8 cellular contexts compared by ENCODE assay signal in genomic region chr13:91017031-91017668, GRCh38.
DNase-seq lines count a peak whose midpoint lies in the region; ATAC-seq, FAIRE-seq and TF ChIP-seq lines count a peak whose summit lies in the region.

No MANE protein-coding gene starts in this region.

- peak; percentile 99 for ATAC-seq in GM21515 (IDR thresholded peaks at IDR 0.05; ENCODE audit: unreplicated experiment)
- peak; percentile 52 for ATAC-seq in HG03575 (IDR thresholded peaks at IDR 0.05; ENCODE audit: extremely low read depth, insufficient number of reproducible peaks, low FRiP score, unreplicated experiment)
- no peak for ATAC-seq in effector memory CD8-positive, alpha-beta T cell (replicated peaks)

- DNase-seq in activated naive CD4-positive, alpha-beta T cell treated with anti-CD3 and anti-CD28 coated beads, Interleukin-2, amount 10 ng/mL, durations not matched to agents 7 days and 5 days: peak; percentile 31
- DNase-seq in activated naive CD4-positive, alpha-beta T cell treated with Interleukin-2 at 50 U/mL for 16 hours: no peak
- peak; percentile 82 for DNase-seq in NOMO-1 treated with dmso at 0.1 percent for 144 hours (lab: John Stamatoyannopoulos, UW; ENCODE audit: unreplicated experiment)
- peak; percentile 34 for DNase-seq in bronchial epithelial cell (ENCODE audit: low read depth)
- DNase-seq in lung microvascular endothelial cell (ENCODE audit: low read depth in 2 of 2): peak; percentile 26 to 47
- DNase-seq in effector memory CD8-positive, alpha-beta T cell: no peak

- TF ChIP-seq CTCF in bronchial epithelial cell (IDR thresholded peaks at IDR 0.05; ENCODE audit: insufficient read depth, low read length, severe bottlenecking): peak; percentile 70

- H3K4me3 Mint-ChIP-seq in activated naive CD4-positive, alpha-beta T cell treated with anti-CD3 and anti-CD28 coated beads, Interleukin-2, amount 10 ng/mL, durations not matched to agents 7 days and 5 days: no peak overlapping the region
- H3K4me3 Mint-ChIP-seq in effector memory CD8-positive, alpha-beta T cell: no peak overlapping the region

- no peaks in the 10 kb centered on the region for H3K36me3 ChIP-seq in bronchial epithelial cell (ENCODE audit: control insufficient read depth, insufficient read depth, low read length)

- H3K9me3 Mint-ChIP-seq in activated naive CD4-positive, alpha-beta T cell treated with anti-CD3 and anti-CD28 coated beads, Interleukin-2, amount 10 ng/mL, durations not matched to agents 7 days and 5 days: no peaks in the 10 kb centered on the region
- H3K9me3 Mint-ChIP-seq in effector memory CD8-positive, alpha-beta T cell: no peaks in the 10 kb centered on the region

- no peaks in the 10 kb centered on the region for H3K27me3 Mint-ChIP-seq in activated naive CD4-positive, alpha-beta T cell treated with anti-CD3 and anti-CD28 coated beads, Interleukin-2, amount 10 ng/mL, durations not matched to agents 7 days and 5 days
- no peaks in the 10 kb centered on the region for H3K27me3 Mint-ChIP-seq in effector memory CD8-positive, alpha-beta T cell

- H3K4me1 Mint-ChIP-seq in activated naive CD4-positive, alpha-beta T cell treated with anti-CD3 and anti-CD28 coated beads, Interleukin-2, amount 10 ng/mL, durations not matched to agents 7 days and 5 days: no peaks in the 10 kb centered on the region
- no peaks in the 10 kb centered on the region for H3K4me1 Mint-ChIP-seq in effector memory CD8-positive, alpha-beta T cell (ENCODE audit: low read depth in 2 of 2)

- no peaks in the 10 kb centered on the region for H3K27me3 ChIP-seq in bronchial epithelial cell (ENCODE audit: control insufficient read depth, insufficient read depth, low read length)

- no peak for FAIRE-seq in bronchial epithelial cell (lab: Jason Lieb, UNC)

- H3K27ac Mint-ChIP-seq in activated naive CD4-positive, alpha-beta T cell treated with anti-CD3 and anti-CD28 coated beads, Interleukin-2, amount 10 ng/mL, durations not matched to agents 7 days and 5 days: no peak overlapping the region
- H3K27ac Mint-ChIP-seq in effector memory CD8-positive, alpha-beta T cell: no peak overlapping the region

- CTCF ChIA-PET in activated naive CD4-positive, alpha-beta T cell treated with anti-CD3 and anti-CD28 coated beads, Interleukin-2, amount 10 ng/mL, durations not matched to agents 7 days and 5 days (lab: Charles Lee): no interaction called here

- no peak overlapping the region for H3K4me3 ChIP-seq in bronchial epithelial cell (ENCODE audit: low read depth, low read length)

- H3K36me3 Mint-ChIP-seq in activated naive CD4-positive, alpha-beta T cell treated with anti-CD3 and anti-CD28 coated beads, Interleukin-2, amount 10 ng/mL, durations not matched to agents 7 days and 5 days: no peaks in the 10 kb centered on the region
- no peaks in the 10 kb centered on the region for H3K36me3 Mint-ChIP-seq in effector memory CD8-positive, alpha-beta T cell (ENCODE audit: insufficient read depth)

Comparison
In these comparisons a context has a peak if more than half of its experiments do, and no peak if none do; other contexts are left out.
1. DNase-seq: peak in activated naive CD4-positive, alpha-beta T cell treated with anti-CD3 and anti-CD28 coated beads, Interleukin-2, amount 10 ng/mL, durations not matched to agents 7 days and 5 days (single experiment), NOMO-1 treated with dmso at 0.1 percent for 144 hours (single experiment), bronchial epithelial cell (single experiment) and lung microvascular endothelial cell (2 of 2); none in activated naive CD4-positive, alpha-beta T cell treated with Interleukin-2 at 50 U/mL for 16 hours (single experiment) and effector memory CD8-positive, alpha-beta T cell (0 of 3).